In genomic region chr16:57646388-57647039, GRCh38 we compare ENCODE assay signal across 14 cellular contexts. TPM values are rescaled to one million over a fixed set of nuclear protein-coding genes. Genes with fewer than 3 reads are reported as not detected.
DNase-seq lines count a peak whose midpoint lies in the region; ATAC-seq and TF ChIP-seq lines count a peak whose summit lies in the region.
"Had no signal": no experiment of that assay in that cellular context is flagged by ENCODE, and none has a peak within 500 bp of the region (broad histone marks: within the 10 kb centered on the region; RNA-seq: fewer than 3 reads in every experiment).

No MANE protein-coding gene starts in this region.

- H3K4me2 ChIP-seq in DND-41 (ENCODE audit: insufficient read depth, low read length): no peak overlapping the region

- no peaks in the 10 kb centered on the region for H3K36me3 ChIP-seq in DND-41 (ENCODE audit: insufficient read depth, low read length)
- no peaks in the 10 kb centered on the region for H3K36me3 ChIP-seq in gastrocnemius medialis
- H3K36me3 ChIP-seq: MG63 had no signal

- no peak overlapping the region for H3K4me3 ChIP-seq in DND-41 (ENCODE audit: low read depth in 1 of 2, low read length in 2 of 2)
- H3K4me3 ChIP-seq in gastrocnemius medialis: peak overlapping the region in 1 of 4 donors; percentile 11
- H3K4me3 ChIP-seq: MG63 had no signal

- peaks cover 22 to 30% (median 27%) of the 10 kb centered on the region in 3 donors for H3K4me1 Mint-ChIP-seq in T-cell

- POLR2A ChIA-PET in T-cell (lab: Charles Lee): interaction anchor here (0.6 kb wide), 2 partner anchors 55 to 151 kb away, joined by 3 read pairs; no protein-coding TSS in a partner anchor

- no peaks in the 10 kb centered on the region for H3K9me3 ChIP-seq in DND-41 (ENCODE audit: insufficient read depth, low read length, severe bottlenecking)
- no peaks in the 10 kb centered on the region for H3K9me3 ChIP-seq in gastrocnemius medialis
- H3K9me3 ChIP-seq: MG63 had no signal

- H3K27ac ChIP-seq in DND-41 (ENCODE audit: low read length) (peak overlapping the region; percentile 37), gastrocnemius medialis (peak overlapping the region; percentile 59 to 77 (median 73))

- H3K27ac Mint-ChIP-seq in T-cell: peak overlapping the region in 1 of 2 donors; percentile 39
- H3K27ac Mint-ChIP-seq: T-helper 17 cell had no signal

- TF ChIP-seq POLR2A in gastrocnemius medialis (IDR thresholded peaks at IDR 0.05): no peak

- in situ Hi-C loops in gastrocnemius medialis (cut with MboI; ENCODE audit: low sequenced_read_pairs in 4 of 4): no loop called here

- intact Hi-C loops in left ventricle myocardium superior (cut with micrococcal nuclease): loop anchor here (5.0 kb wide), 1 partner anchor 44 kb away; no protein-coding TSS in a partner anchor
- intact Hi-C loops in gastrocnemius medialis (cut with DNase I; ENCODE audit: low total_unique reads): loop anchor here (1.0 to 5.0 kb wide), 3 partner anchors 9 to 44 kb away; no protein-coding TSS in a partner anchor

- H3K79me2 ChIP-seq in DND-41 (ENCODE audit: insufficient read depth, low read length): no peaks in the 10 kb centered on the region

- H3K36me3 Mint-ChIP-seq in T-cell: no peaks in the 10 kb centered on the region
- H3K36me3 Mint-ChIP-seq: CD8-positive, alpha-beta T cell had no signal

- H3K9ac ChIP-seq in DND-41 (ENCODE audit: low read depth, low read length): no peak overlapping the region

- ATAC-seq in DND-41 (ENCODE audit: insufficient read depth, low read depth): no peak
- ATAC-seq in T-cell (replicated peaks in 1 of 4): peak in 2 of 4 experiments; percentile 27 to 35
- ATAC-seq in left ventricle myocardium superior: peak; percentile 48
- ATAC-seq in gastrocnemius medialis: peak; percentile 23 to 36
- ATAC-seq: T-helper 17 cell had no signal

- no peak overlapping the region for H3K4me3 Mint-ChIP-seq in T-cell
- H3K4me3 Mint-ChIP-seq: T-helper 17 cell had no signal

- H3K9me3 Mint-ChIP-seq in T-cell: no peaks in the 10 kb centered on the region
- H3K9me3 Mint-ChIP-seq: CD8-positive, alpha-beta T cell had no signal

- CTCF ChIA-PET in T-cell (lab: Charles Lee): interaction anchor here (0.7 to 3.4 kb wide), 7 partner anchors 8 to 75 kb away, joined by 3 to 33 read pairs (median 3); no protein-coding TSS in a partner anchor

- H4K20me1 ChIP-seq in DND-41 (ENCODE audit: insufficient read depth, low read length): no peaks in the 10 kb centered on the region

- no peaks in the 10 kb centered on the region for H3K27me3 ChIP-seq in DND-41 (ENCODE audit: insufficient read depth, low read length, poor library complexity)
- no peaks in the 10 kb centered on the region for H3K27me3 ChIP-seq in gastrocnemius medialis
- H3K27me3 ChIP-seq: MG63 had no signal

- no peak for TF ChIP-seq CTCF in DND-41 (IDR thresholded peaks at IDR 0.05; ENCODE audit: borderline replicate concordance, extremely low read depth, low read length, poor library complexity, severe bottlenecking)
- TF ChIP-seq CTCF in gastrocnemius medialis (IDR thresholded peaks at IDR 0.05 in 4 of 5, conservative IDR thresholded peaks at IDR 0.05 in 1 of 5): no peak

- H2AFZ ChIP-seq in DND-41 (ENCODE audit: low read depth, low read length): no peak overlapping the region

- no peaks in the 10 kb centered on the region for H3K27me3 Mint-ChIP-seq in T-cell
- H3K27me3 Mint-ChIP-seq: T-helper 17 cell had no signal

- H3K4me1 ChIP-seq in DND-41 (ENCODE audit: insufficient read depth, low read length) (peaks cover 59% of the 10 kb centered on the region), gastrocnemius medialis (peaks cover 0 to 4% of the 10 kb centered on the region in 2 donors)

- DNase-seq in DND-41 (peak; percentile 50), T-cell (peak in 22 of 34 experiments; percentile 12 to 58 (median 31)), left ventricle myocardium superior (no peak), gastrocnemius medialis (no peak), T-helper 1 cell (no peak), putamen (ENCODE audit: low spot score) (no peak), ecto neural progenitor cell (ENCODE audit: low spot score) (no peak)
- no peak for DNase-seq in effector CD4-positive, alpha-beta T cell
- DNase-seq: T-helper 17 cell had no signal

RNA-seq across cellular contexts. Expression of gene ADGRG1, which starts 18.1 kb away (rescaled TPM):
- 10 to 100 TPM in 4 of 5 donors, 1 to 10 TPM in 1; 7.8 to 91.7 (median 11.7) TPM for total RNA-seq in T-cell
- total RNA-seq in left ventricle myocardium superior: 18.6 TPM
- total RNA-seq in gastrocnemius medialis: 10 to 100 TPM in 3 of 4 donors, 1 to 10 TPM in 1; 9.8 to 14.6 (median 13.3) TPM

RNA-seq across cellular contexts. Expression of gene ADGRG3, which starts 21.6 kb away (rescaled TPM):
- total RNA-seq in T-cell (1 to 10 TPM in 1 of 5 donors, under 1 TPM in 3, not detected in 1; 0.16 to 1.8 (median 0.40) TPM), left ventricle myocardium superior (0.82 TPM), gastrocnemius medialis (under 1 TPM in 1 of 4 donors, not detected in 3; 0.71 TPM)
- total RNA-seq: activated CD8-positive, alpha-beta memory T cell treated with anti-CD3 and anti-CD28 coated beads for 36 hours; osteocyte had no signal

RNA-seq across cellular contexts. Expression of gene DRC7, which starts 48.1 kb away (rescaled TPM):
- total RNA-seq in T-cell (not detected), left ventricle myocardium superior (not detected), gastrocnemius medialis (not detected)
- total RNA-seq: activated CD8-positive, alpha-beta memory T cell treated with anti-CD3 and anti-CD28 coated beads for 36 hours; CD8-positive, alpha-beta T cell; lower leg skin; osteocyte had no signal

Comparison
In these comparisons a context has a peak if more than half of its experiments do, and no peak if none do; other contexts are left out.
1. DNase-seq: peak in DND-41 (single experiment) and T-cell (22 of 34); none in left ventricle myocardium superior (single experiment), gastrocnemius medialis (0 of 2), T-helper 1 cell (0 of 5), putamen (single experiment), effector CD4-positive, alpha-beta T cell (single experiment) and ecto neural progenitor cell (single experiment).